7 cellular contexts compared by ENCODE assay signal in the genomic region with DNA sequence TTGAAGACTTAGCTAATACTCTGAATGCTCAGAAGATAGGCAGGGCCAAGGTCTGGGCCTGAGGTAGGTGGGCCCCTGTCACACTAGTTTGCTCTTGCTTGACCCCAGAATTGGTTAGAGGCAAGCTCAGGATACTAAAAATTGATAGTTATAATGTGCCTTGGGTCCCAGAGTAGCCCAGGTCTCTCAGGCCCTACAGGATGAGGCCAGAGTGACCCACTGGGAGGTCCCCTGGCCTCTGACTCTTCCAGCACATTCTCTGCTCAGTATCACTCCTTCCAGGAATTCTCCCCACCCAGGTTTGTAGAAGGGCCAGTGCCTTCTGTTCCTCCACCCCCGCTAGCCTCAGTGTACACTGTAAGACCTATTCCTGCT. TPM values are rescaled to one million over a fixed set of nuclear protein-coding genes. Genes with fewer than 3 reads are reported as not detected.
DNase-seq lines count a peak whose midpoint lies in the region; ATAC-seq lines count a peak whose summit lies in the region.

No MANE protein-coding gene starts in this region.

- H3K4me3 ChIP-seq in Jurkat, Clone E6-1 (ENCODE audit: low read length): peak overlapping the region; percentile 56
- H3K4me3 ChIP-seq in subcutaneous abdominal adipose tissue (ENCODE audit: low read depth in 1 of 5, low read length in 5 of 5): peak overlapping the region; percentile 54 to 90 (median 90)

- no peak for DNase-seq in Jurkat, Clone E6-1 (ENCODE audit: low read depth, low spot score)
- no peak for DNase-seq in activated naive CD8-positive, alpha-beta T cell treated with anti-CD3 and anti-CD28 coated beads, Interleukin-2, amount 50 U/mL, for 24 hours
- DNase-seq in NCI-H2171 treated with DMSO at 0.1 percent for 48 hours (lab: John Stamatoyannopoulos, UW) (no peak), NOMO-1 (lab: John Stamatoyannopoulos, UW; ENCODE audit: unreplicated experiment in 2 of 2) (no peak), NCI-H345 treated with DMSO at 0.1 percent for 48 hours (lab: John Stamatoyannopoulos, UW; ENCODE audit: unreplicated experiment) (no peak)

- H3K27me3 Mint-ChIP-seq in activated naive CD8-positive, alpha-beta T cell treated with anti-CD3 and anti-CD28 coated beads, Interleukin-2, amount 50 U/mL, for 24 hours: no peaks in the 10 kb centered on the region

- no peaks in the 10 kb centered on the region for H3K9me3 ChIP-seq in subcutaneous abdominal adipose tissue (ENCODE audit: control insufficient read depth in 5 of 5, low read length in 5 of 5)

- H3K36me3 Mint-ChIP-seq in activated naive CD8-positive, alpha-beta T cell treated with anti-CD3 and anti-CD28 coated beads, Interleukin-2, amount 50 U/mL, for 24 hours (ENCODE audit: low read depth): no peaks in the 10 kb centered on the region

- H3K4me3 Mint-ChIP-seq in activated naive CD8-positive, alpha-beta T cell treated with anti-CD3 and anti-CD28 coated beads, Interleukin-2, amount 50 U/mL, for 24 hours: peak overlapping the region; percentile 80

- H3K27ac Mint-ChIP-seq in activated naive CD8-positive, alpha-beta T cell treated with anti-CD3 and anti-CD28 coated beads, Interleukin-2, amount 50 U/mL, for 24 hours: peak overlapping the region; percentile 76

- no peaks in the 10 kb centered on the region for H3K27me3 ChIP-seq in layer of hippocampus (ENCODE audit: control insufficient read depth, insufficient read depth, low read length)
- H3K27me3 ChIP-seq in subcutaneous abdominal adipose tissue (ENCODE audit: control insufficient read depth in 5 of 5, insufficient read depth in 4 of 5, low read length in 5 of 5): no peaks in the 10 kb centered on the region

- H3K36me3 ChIP-seq in subcutaneous abdominal adipose tissue (ENCODE audit: control insufficient read depth in 5 of 5, insufficient read depth in 5 of 5, low read length in 5 of 5): peaks cover 0 to 23% (median 18%) of the 10 kb centered on the region in 5 donors

- H3K9ac ChIP-seq in subcutaneous abdominal adipose tissue (ENCODE audit: low read length in 5 of 5): peak overlapping the region; percentile 56 to 95 (median 93)

- peaks cover 23% of the 10 kb centered on the region for H3K4me1 Mint-ChIP-seq in activated naive CD8-positive, alpha-beta T cell treated with anti-CD3 and anti-CD28 coated beads, Interleukin-2, amount 50 U/mL, for 24 hours

- H3K4me1 ChIP-seq in subcutaneous abdominal adipose tissue (ENCODE audit: control insufficient read depth in 5 of 5, insufficient read depth in 5 of 5, low read length in 5 of 5): peaks cover 18 to 63% (median 58%) of the 10 kb centered on the region in 5 donors

- no peaks in the 10 kb centered on the region for H3K9me3 Mint-ChIP-seq in activated naive CD8-positive, alpha-beta T cell treated with anti-CD3 and anti-CD28 coated beads, Interleukin-2, amount 50 U/mL, for 24 hours

- ATAC-seq in activated naive CD8-positive, alpha-beta T cell treated with anti-CD3 and anti-CD28 coated beads, Interleukin-2, amount 50 U/mL, for 24 hours: no peak

- H3K27ac ChIP-seq in layer of hippocampus (ENCODE audit: low read depth, low read length): peak overlapping the region; percentile 77
- peak overlapping the region; percentile 92 for H3K27ac ChIP-seq in subcutaneous abdominal adipose tissue (ENCODE audit: low read depth, low read length)

RNA-seq across cellular contexts. Expression of gene KLHDC8B, which starts 0.7 kb away (rescaled TPM):
- 3.4 TPM for polyA plus RNA-seq in Jurkat, Clone E6-1 (2012; ENCODE audit: insufficient read depth, insufficient read length)

RNA-seq across cellular contexts. Expression of gene CCDC71, which starts 4.6 kb away (rescaled TPM):
- 28.9 TPM for polyA plus RNA-seq in Jurkat, Clone E6-1 (2012; ENCODE audit: insufficient read depth, insufficient read length)

RNA-seq across cellular contexts. Expression of gene LAMB2, which starts 37.9 kb away (rescaled TPM):
- not detected for polyA plus RNA-seq in Jurkat, Clone E6-1 (2012; ENCODE audit: insufficient read depth, insufficient read length)

RNA-seq across cellular contexts. Expression of gene USP19, which starts 50.1 kb away (rescaled TPM):
- 47.8 TPM for polyA plus RNA-seq in Jurkat, Clone E6-1 (2012; ENCODE audit: insufficient read depth, insufficient read length)
